Comparison of ENCODE assay signal across 9 cellular contexts in the genomic region with DNA sequence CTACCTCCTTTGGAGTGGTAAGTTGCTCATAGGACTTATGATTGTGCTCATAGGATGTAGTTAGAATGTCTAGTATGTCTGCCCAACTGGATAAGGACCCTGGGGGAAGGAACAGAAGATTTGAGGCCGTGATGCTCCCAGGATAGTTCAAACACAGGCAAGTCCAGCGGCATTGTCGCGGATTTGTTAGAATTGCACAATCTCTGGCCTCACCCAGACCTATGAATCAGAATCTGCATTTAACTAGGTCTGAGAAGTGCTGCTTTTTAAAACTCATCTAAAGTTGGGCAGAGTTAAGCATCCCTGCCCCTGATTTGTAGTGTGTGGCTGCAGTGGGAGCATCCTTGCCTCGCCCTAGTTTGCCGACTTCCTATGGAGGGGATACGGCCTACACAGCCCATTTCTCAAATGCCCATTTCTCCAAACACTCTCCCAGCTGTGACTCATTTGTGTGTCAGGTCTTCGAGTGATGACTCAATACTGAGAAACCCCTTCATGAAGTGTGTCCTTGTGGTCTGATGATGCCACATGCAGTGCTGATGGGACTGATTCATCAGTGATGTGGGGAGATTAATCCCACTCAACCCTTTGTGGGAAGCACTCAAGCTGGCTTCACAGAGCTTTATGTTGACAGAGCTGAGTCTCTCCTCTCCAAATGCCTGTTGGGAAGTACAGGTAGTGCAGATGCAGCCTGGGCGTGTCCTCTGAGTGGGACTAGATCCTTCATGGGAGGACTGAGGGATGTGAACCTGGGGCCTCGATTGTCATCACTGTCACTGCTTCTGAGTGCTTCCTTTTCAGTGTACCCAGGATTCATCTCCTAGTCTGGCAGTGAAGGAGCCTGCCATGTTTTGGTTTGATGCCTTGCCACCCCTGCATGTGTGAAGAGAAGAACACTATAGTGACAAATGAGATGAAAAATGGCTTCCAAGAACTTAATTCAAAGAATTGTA. TPM values are rescaled to one million over a fixed set of nuclear protein-coding genes. Genes with fewer than 3 reads are reported as not detected.
DNase-seq lines count a peak whose midpoint lies in the region; ATAC-seq and TF ChIP-seq lines count a peak whose summit lies in the region.
"Had no signal": no experiment of that assay in that cellular context is flagged by ENCODE, and none has a peak within 500 bp of the region (broad histone marks: within the 10 kb centered on the region; RNA-seq: fewer than 3 reads in every experiment).

No MANE protein-coding gene starts in this region.

- H3K4me3 Mint-ChIP-seq in activated CD8-positive, alpha-beta T cell treated with anti-CD3 and anti-CD28 coated beads, Interleukin-2, amount 10 ng/mL, durations not matched to agents 7 days and 5 days: no peak overlapping the region

- DNase-seq in AG04449 (ENCODE audit: low read depth, low spot score) (peak; percentile 93), HS-5 (ENCODE audit: low read depth) (peak; percentile 89), kidney glomerular epithelial cell (lab: John Stamatoyannopoulos, UW) (peak; percentile 89), medulla oblongata (ENCODE audit: extremely low spot score) (no peak), spleen (no peak)
- DNase-seq in activated CD8-positive, alpha-beta T cell treated with anti-CD3 and anti-CD28 coated beads, Interleukin-2, amount 10 ng/mL, durations not matched to agents 7 days and 5 days: peak; percentile 24
- DNase-seq: NCI-H2029 had no signal

- TF ChIP-seq POLR2A in spleen (IDR thresholded peaks at IDR 0.05): no peak

- CTCF ChIA-PET in AG04449 (lab: Yijun Ruan, JAX): no interaction called here
- CTCF ChIA-PET in activated CD8-positive, alpha-beta T cell treated with anti-CD3 and anti-CD28 coated beads, Interleukin-2, amount 10 ng/mL, durations not matched to agents 7 days and 5 days (lab: Charles Lee): no interaction called here

- peak; percentile 42 for ATAC-seq in activated CD8-positive, alpha-beta T cell treated with anti-CD3 and anti-CD28 coated beads, Interleukin-2, amount 10 ng/mL, durations not matched to agents 7 days and 5 days
- ATAC-seq in GM19351 (IDR thresholded peaks at IDR 0.05; ENCODE audit: unreplicated experiment): no peak
- ATAC-seq in HG03432 (IDR thresholded peaks at IDR 0.05; ENCODE audit: unreplicated experiment): no peak

- no peaks in the 10 kb centered on the region for H3K4me1 ChIP-seq in spleen

- TF ChIP-seq CTCF in AG04449 (IDR thresholded peaks at IDR 0.05; ENCODE audit: insufficient read depth, low read length, missing control alignments) (no peak), spleen (IDR thresholded peaks at IDR 0.05 in 8 of 11, conservative IDR thresholded peaks at IDR 0.05 in 3 of 11) (no peak)

- H3K27ac ChIP-seq in spleen: no peak overlapping the region

- H3K4me1 Mint-ChIP-seq in activated CD8-positive, alpha-beta T cell treated with anti-CD3 and anti-CD28 coated beads, Interleukin-2, amount 10 ng/mL, durations not matched to agents 7 days and 5 days (ENCODE audit: low read depth): peaks cover 7% of the 10 kb centered on the region

- POLR2A ChIA-PET in AG04449 (lab: Yijun Ruan, JAX): interaction anchor here (0.8 to 1.0 kb wide), 2 partner anchors 33 to 174 kb away, joined by 5 read pairs; no protein-coding TSS in a partner anchor
- POLR2A ChIA-PET in activated CD8-positive, alpha-beta T cell treated with anti-CD3 and anti-CD28 coated beads, Interleukin-2, amount 10 ng/mL, durations not matched to agents 7 days and 5 days (lab: Charles Lee): no interaction called here

- intact Hi-C loops in spleen (cut with DNase I; ENCODE audit: low total_unique reads): no loop called here

- H3K27me3 Mint-ChIP-seq in activated CD8-positive, alpha-beta T cell treated with anti-CD3 and anti-CD28 coated beads, Interleukin-2, amount 10 ng/mL, durations not matched to agents 7 days and 5 days (ENCODE audit: low read depth): peaks cover 19% of the 10 kb centered on the region

- H3K9me3 Mint-ChIP-seq in activated CD8-positive, alpha-beta T cell treated with anti-CD3 and anti-CD28 coated beads, Interleukin-2, amount 10 ng/mL, durations not matched to agents 7 days and 5 days (ENCODE audit: insufficient read depth): no peaks in the 10 kb centered on the region

- no peaks in the 10 kb centered on the region for H3K9me3 ChIP-seq in spleen

- WGBS in spleen, 5 donors: 83 to 92% (median 90%) methylated on average over 10 of the region's 10 CpGs

- H3K4me3 ChIP-seq in AG04449 (ENCODE audit: low read depth, low read length) (no peak overlapping the region), spleen (no peak overlapping the region)

- no peak overlapping the region for H3K27ac Mint-ChIP-seq in activated CD8-positive, alpha-beta T cell treated with anti-CD3 and anti-CD28 coated beads, Interleukin-2, amount 10 ng/mL, durations not matched to agents 7 days and 5 days

- H3K27me3 ChIP-seq in spleen (replicated peaks in 1 of 7): no peaks in the 10 kb centered on the region

- H3K36me3 Mint-ChIP-seq in activated CD8-positive, alpha-beta T cell treated with anti-CD3 and anti-CD28 coated beads, Interleukin-2, amount 10 ng/mL, durations not matched to agents 7 days and 5 days (ENCODE audit: low read depth): no peaks in the 10 kb centered on the region

- no peaks in the 10 kb centered on the region for H3K36me3 ChIP-seq in spleen

RNA-seq across cellular contexts. Expression of a gene that starts 18.7 kb away (rescaled TPM):
- not detected for total RNA-seq in activated CD8-positive, alpha-beta T cell treated with anti-CD3 and anti-CD28 coated beads, Interleukin-2, amount 10 ng/mL, durations not matched to agents 7 days and 5 days
- not detected for total RNA-seq in spleen
- not detected for polyA plus RNA-seq in spleen

Comparison
In these comparisons a context has a peak if more than half of its experiments do, and no peak if none do; other contexts are left out.
1. DNase-seq: peak in AG04449 (single experiment), HS-5 (single experiment), activated CD8-positive, alpha-beta T cell treated with anti-CD3 and anti-CD28 coated beads, Interleukin-2, amount 10 ng/mL, durations not matched to agents 7 days and 5 days (single experiment) and kidney glomerular epithelial cell (single experiment); none in medulla oblongata (single experiment) and spleen (single experiment).